In genomic region chr14:103607822-103608221, GRCh38 we compare ENCODE assay signal across 8 cellular contexts. TPM values are rescaled to one million over a fixed set of nuclear protein-coding genes. Genes with fewer than 3 reads are reported as not detected.
A peak's percentile ranks its signal among the peaks of the same experiment; 100 is the strongest.
DNase-seq lines count a peak whose midpoint lies in the region; ATAC-seq and TF ChIP-seq lines count a peak whose summit lies in the region.

No MANE protein-coding gene starts in this region.

- H3K27me3 ChIP-seq in hepatocyte: no peaks in the 10 kb centered on the region
- peaks cover 0 to 5% (median 0%) of the 10 kb centered on the region in 5 donors for H3K27me3 ChIP-seq in subcutaneous abdominal adipose tissue (ENCODE audit: control insufficient read depth in 5 of 5, insufficient read depth in 4 of 5, low read length in 5 of 5)

- H3K4me1 ChIP-seq in hepatocyte (ENCODE audit: insufficient read depth) (no peaks in the 10 kb centered on the region), subcutaneous abdominal adipose tissue (ENCODE audit: control insufficient read depth in 5 of 5, insufficient read depth in 5 of 5, low read length in 5 of 5) (peaks cover 0 to 20% (median 19%) of the 10 kb centered on the region in 5 donors)

- H3K27ac ChIP-seq in hepatocyte: no peak overlapping the region
- no peak overlapping the region for H3K27ac ChIP-seq in subcutaneous abdominal adipose tissue (ENCODE audit: low read depth, low read length)

- WGBS in hepatocyte (ENCODE audit: low lambda C conversion rate, missing lambda C conversion rate): 64% methylated on average over 15 of the region's 15 CpGs

- peaks cover 3% of the 10 kb centered on the region for H3K27me3 Mint-ChIP-seq in activated naive CD4-positive, alpha-beta T cell treated with anti-CD3 and anti-CD28 coated beads for 36 hours (ENCODE audit: low read depth)
- no peaks in the 10 kb centered on the region for H3K27me3 Mint-ChIP-seq in T-helper 17 cell

- no peaks in the 10 kb centered on the region for H4K20me1 ChIP-seq in hepatocyte (ENCODE audit: insufficient read depth, poor library complexity, severe bottlenecking)

- H3K27ac Mint-ChIP-seq in activated naive CD4-positive, alpha-beta T cell treated with anti-CD3 and anti-CD28 coated beads for 36 hours: no peak overlapping the region
- peak overlapping the region; percentile 80 for H3K27ac Mint-ChIP-seq in T-helper 17 cell

- H3K4me2 ChIP-seq in hepatocyte: peak overlapping the region; percentile 69

- H3K4me3 ChIP-seq in hepatocyte (no peak overlapping the region), subcutaneous abdominal adipose tissue (ENCODE audit: low read depth in 1 of 5, low read length in 5 of 5) (peak overlapping the region in 4 of 5 donors; percentile 25 to 59 (median 48))

- H2AFZ ChIP-seq in hepatocyte: no peak overlapping the region

- H3K9me3 ChIP-seq in T-helper 17 cell (ENCODE audit: control insufficient read depth, low read length, poor library complexity, severe bottlenecking): no peaks in the 10 kb centered on the region
- peaks cover 5% of the 10 kb centered on the region for H3K9me3 ChIP-seq in hepatocyte (ENCODE audit: low read depth)
- H3K9me3 ChIP-seq in subcutaneous abdominal adipose tissue (ENCODE audit: control insufficient read depth in 5 of 5, low read length in 5 of 5): peaks cover 0 to 10% (median 8%) of the 10 kb centered on the region in 5 donors

- H3K79me2 ChIP-seq in hepatocyte: no peaks in the 10 kb centered on the region

- CTCF ChIA-PET in activated naive CD4-positive, alpha-beta T cell treated with anti-CD3 and anti-CD28 coated beads for 36 hours (lab: Charles Lee): interaction anchor here (1.0 kb wide), 1 partner anchor 21 kb away, joined by 3 read pairs; the partner anchor contains the start of gene KLC1

- no peaks in the 10 kb centered on the region for H3K9me2 ChIP-seq in hepatocyte (replicated peaks; ENCODE audit: insufficient read depth)

- H3K36me3 ChIP-seq in hepatocyte (replicated peaks; ENCODE audit: insufficient read depth, low read depth) (no peaks in the 10 kb centered on the region), subcutaneous abdominal adipose tissue (ENCODE audit: control insufficient read depth in 5 of 5, insufficient read depth in 5 of 5, low read length in 5 of 5) (no peaks in the 10 kb centered on the region)

- H3K9me3 Mint-ChIP-seq in activated naive CD4-positive, alpha-beta T cell treated with anti-CD3 and anti-CD28 coated beads for 36 hours: peaks cover 11% of the 10 kb centered on the region

- H3K4me1 Mint-ChIP-seq in activated naive CD4-positive, alpha-beta T cell treated with anti-CD3 and anti-CD28 coated beads for 36 hours (ENCODE audit: low read depth): peaks cover 16% of the 10 kb centered on the region
- H3K4me1 Mint-ChIP-seq in T-helper 17 cell: peaks cover 18% of the 10 kb centered on the region

- intact Hi-C loops in activated naive CD4-positive, alpha-beta T cell treated with anti-CD3 and anti-CD28 coated beads for 36 hours (cut with micrococcal nuclease): no loop called here

- no peak for DNase-seq in activated naive CD4-positive, alpha-beta T cell treated with anti-CD3 and anti-CD28 coated beads for 36 hours
- DNase-seq in activated naive CD4-positive, alpha-beta T cell (lab: John Stamatoyannopoulos, UW): no peak
- DNase-seq in T-helper 17 cell (no peak), hepatocyte (ENCODE audit: low spot score) (no peak), anterior cingulate cortex (lab: John Stamatoyannopoulos, UW) (no peak)
- DNase-seq in stimulated activated naive CD4-positive, alpha-beta T cell (lab: John Stamatoyannopoulos, UW): no peak

- H3K4me3 Mint-ChIP-seq in activated naive CD4-positive, alpha-beta T cell treated with anti-CD3 and anti-CD28 coated beads for 36 hours: peak overlapping the region; percentile 61
- H3K4me3 Mint-ChIP-seq in T-helper 17 cell: peak overlapping the region; percentile 91

- peak; percentile 8 for ATAC-seq in T-helper 17 cell
- ATAC-seq in GM21576 (IDR thresholded peaks at IDR 0.05; ENCODE audit: unreplicated experiment): no peak

- H3K36me3 Mint-ChIP-seq in activated naive CD4-positive, alpha-beta T cell treated with anti-CD3 and anti-CD28 coated beads for 36 hours (ENCODE audit: low read depth): peaks cover 5% of the 10 kb centered on the region
- H3K36me3 Mint-ChIP-seq in T-helper 17 cell (ENCODE audit: low read depth): peaks cover 2% of the 10 kb centered on the region

- no peak overlapping the region for H3K9ac ChIP-seq in subcutaneous abdominal adipose tissue (ENCODE audit: low read length in 5 of 5)

- TF ChIP-seq CTCF in hepatocyte (IDR thresholded peaks at IDR 0.05; ENCODE audit: poor library complexity): no peak

RNA-seq across cellular contexts. Expression of gene KLC1, which starts 21.2 kb away (rescaled TPM):
- 100 to 1,000 TPM in 1 of 2 experiments, 10 to 100 TPM in 1; 94.8 to 101 TPM for total RNA-seq in activated naive CD4-positive, alpha-beta T cell treated with anti-CD3 and anti-CD28 coated beads for 36 hours
- total RNA-seq in T-helper 17 cell: 100 to 1,000 TPM; 162 to 198 TPM
- 115 and 122 TPM in 2 replicates for total RNA-seq in hepatocyte
- 95.4 and 130 TPM in 2 replicates for polyA plus RNA-seq in hepatocyte

RNA-seq across cellular contexts. Expression of gene COA8, which starts 45.1 kb away (rescaled TPM):
- 10 to 100 TPM; 36.8 to 48.4 TPM for total RNA-seq in activated naive CD4-positive, alpha-beta T cell treated with anti-CD3 and anti-CD28 coated beads for 36 hours
- total RNA-seq in T-helper 17 cell: 10 to 100 TPM; 18.3 to 19.4 TPM
- 58.7 and 59.1 TPM in 2 replicates for total RNA-seq in hepatocyte
- 68.2 and 71.5 TPM in 2 replicates for polyA plus RNA-seq in hepatocyte

RNA-seq across cellular contexts. Expression of gene BAG5, which starts 45.4 kb away (rescaled TPM):
- 10 to 100 TPM; 15.5 to 16.6 TPM for total RNA-seq in activated naive CD4-positive, alpha-beta T cell treated with anti-CD3 and anti-CD28 coated beads for 36 hours
- total RNA-seq in T-helper 17 cell (10 to 100 TPM; 28.5 to 32.9 TPM), hepatocyte (25.8 and 27.4 TPM in 2 replicates)
- polyA plus RNA-seq in hepatocyte: 11.7 and 13.9 TPM in 2 replicates
